ENCODE assay signal across 24 cellular contexts in genomic region chr7:50703654-50704053, GRCh38.
"Had no signal": no experiment of that assay in that cellular context is flagged by ENCODE, and none has a peak within 500 bp of the region (broad histone marks: within the 10 kb centered on the region; RNA-seq: fewer than 3 reads in every experiment).

No MANE protein-coding gene starts in this region.

- DNase-seq: effector CD8-positive, alpha-beta T cell; endodermal cell; foreskin melanocyte; immature natural killer cell; islet precursor cell; naive thymus-derived CD8-positive, alpha-beta T cell; nephron progenitor cell; occipital lobe; ovary; posterior cingulate gyrus; right lobe of liver; small intestine; stimulated activated CD4-positive, alpha-beta T cell treated with anti-CD3 and anti-CD28 coated beads, Interleukin-1b, Interleukin-23, amount 100 ng/mL, for 48 hours; stimulated activated CD4-positive, alpha-beta T cell treated with anti-CD3 and anti-CD28 coated beads, Interleukin-4, amount 100 ng/mL, for 1 hour; stimulated activated CD8-positive, alpha-beta memory T cell treated with anti-CD3 and anti-CD28 coated beads, Interleukin-4, amount 100 ng/mL, for 48 hours; stimulated activated naive CD4-positive, alpha-beta T cell; stimulated activated naive CD8-positive, alpha-beta T cell treated with anti-CD3 and anti-CD28 coated beads, Interleukin-15, amount 100 ng/mL, for 72 hours; transverse colon; upper lobe of right lung; uterus had no signal

- H3K27me3 Mint-ChIP-seq: stimulated activated naive CD8-positive, alpha-beta T cell treated with anti-CD3 and anti-CD28 coated beads, Interleukin-15, amount 100 ng/mL, for 72 hours had no signal

- H3K4me1 ChIP-seq: uterus had no signal

- ATAC-seq: left lobe of liver; naive thymus-derived CD8-positive, alpha-beta T cell; stimulated activated naive CD8-positive, alpha-beta T cell treated with anti-CD3 and anti-CD28 coated beads, Interleukin-15, amount 100 ng/mL, for 72 hours; upper lobe of right lung had no signal

- H3K36me3 ChIP-seq: ovary, suprapubic skin, transverse colon, uterus had no signal

- H3K4me3 Mint-ChIP-seq: endodermal cell; immature natural killer cell; naive thymus-derived CD8-positive, alpha-beta T cell; nephron progenitor cell; stimulated activated naive CD8-positive, alpha-beta T cell treated with anti-CD3 and anti-CD28 coated beads, Interleukin-15, amount 100 ng/mL, for 72 hours had no signal

- H3K9me3 ChIP-seq: esophagus muscularis mucosa, ovary, right lobe of liver, suprapubic skin, transverse colon, upper lobe of right lung, uterus had no signal

- H3K4me1 Mint-ChIP-seq: immature natural killer cell; naive thymus-derived CD8-positive, alpha-beta T cell; stimulated activated naive CD8-positive, alpha-beta T cell treated with anti-CD3 and anti-CD28 coated beads, Interleukin-15, amount 100 ng/mL, for 72 hours had no signal

- H3K9me3 Mint-ChIP-seq: endodermal cell; naive thymus-derived CD8-positive, alpha-beta T cell; nephron progenitor cell; stimulated activated naive CD8-positive, alpha-beta T cell treated with anti-CD3 and anti-CD28 coated beads, Interleukin-15, amount 100 ng/mL, for 72 hours had no signal

- FAIRE-seq: colon, small intestine had no signal

- H3K27ac ChIP-seq: esophagus muscularis mucosa, ovary, right lobe of liver, suprapubic skin, transverse colon, upper lobe of right lung, uterus had no signal

- H3K27me3 ChIP-seq: esophagus muscularis mucosa, ovary, right lobe of liver, suprapubic skin, transverse colon, upper lobe of right lung, uterus had no signal

- H3K36me3 Mint-ChIP-seq: immature natural killer cell; naive thymus-derived CD8-positive, alpha-beta T cell had no signal

- H3K4me3 ChIP-seq: esophagus muscularis mucosa, ovary, right lobe of liver, suprapubic skin, transverse colon, upper lobe of right lung, uterus had no signal

- H3K27ac Mint-ChIP-seq: immature natural killer cell; naive thymus-derived CD8-positive, alpha-beta T cell; nephron progenitor cell; stimulated activated naive CD8-positive, alpha-beta T cell treated with anti-CD3 and anti-CD28 coated beads, Interleukin-15, amount 100 ng/mL, for 72 hours had no signal
